Comparison of ENCODE assay signal across 1 cellular context in genomic region chr7:23347682-23348180, GRCh38.
TF ChIP-seq lines count a peak whose summit lies in the region.

No MANE protein-coding gene starts in this region.

TF ChIP-seq in K562, 482 proteins besides CTCF, POLR2A, EP300 and RAD21 (continued from another document):
- TF ChIP-seq SMC3 (conservative IDR thresholded peaks at IDR 0.05; ENCODE audit: insufficient read depth, low read depth, low read length) (no peak), NR2C1 (IDR thresholded peaks at IDR 0.05) (no peak), NR2C1 (tag; IDR thresholded peaks at IDR 0.05) (no peak), MITF (IDR thresholded peaks at IDR 0.05) (no peak), THRAP3 (IDR thresholded peaks at IDR 0.05; ENCODE audit: borderline replicate concordance) (no peak), CREB5 (CRISPR knock-in tag; IDR thresholded peaks at IDR 0.05) (no peak), IRF2 (CRISPR knock-in tag; IDR thresholded peaks at IDR 0.05) (no peak), HNRNPLL (IDR thresholded peaks at IDR 0.05; ENCODE audit: low read depth, low read length, poor library complexity, severe bottlenecking) (peak; percentile 69), SIN3B (IDR thresholded peaks at IDR 0.05; ENCODE audit: low read depth) (no peak), MCM7 (IDR thresholded peaks at IDR 0.05) (no peak), PHB (CRISPR knock-in tag; IDR thresholded peaks at IDR 0.05) (no peak), CREB3 (tag; conservative IDR thresholded peaks at IDR 0.05; ENCODE audit: low read depth) (no peak), EGR1 (conservative IDR thresholded peaks at IDR 0.05) (peak; percentile 88), DPF2 (IDR thresholded peaks at IDR 0.05) (peak; percentile 95), RBM34 (IDR thresholded peaks at IDR 0.05; ENCODE audit: borderline replicate concordance, insufficient read depth, low read length) (no peak), PML (IDR thresholded peaks at IDR 0.05; ENCODE audit: low read length) (no peak), PBX2 (CRISPR knock-in tag; IDR thresholded peaks at IDR 0.05; ENCODE audit: low read depth) (no peak), PBX2 (tag; conservative IDR thresholded peaks at IDR 0.05; ENCODE audit: low read depth) (peak; percentile 60; the same call in 1 of the 2 replicates), HDAC1 (IDR thresholded peaks at IDR 0.05) (peak in 1 of 2 experiments; percentile 62; a peak in 2 of 4 replicates), ZNF311 (CRISPR knock-in tag; IDR thresholded peaks at IDR 0.05) (no peak), GTF3C2 (IDR thresholded peaks at IDR 0.05; ENCODE audit: borderline replicate concordance, extremely low read depth, insufficient read length) (no peak), HDAC3 (IDR thresholded peaks at IDR 0.05; ENCODE audit: borderline replicate concordance, partially characterized antibody) (no peak), MCM5 (IDR thresholded peaks at IDR 0.05; ENCODE audit: low read depth) (no peak), NR2C2 (CRISPR knock-in tag; IDR thresholded peaks at IDR 0.05) (no peak), NR2C2 (tag; IDR thresholded peaks at IDR 0.05) (peak; percentile 43; the same call in 1 of the 2 replicates), ETS2 (tag; IDR thresholded peaks at IDR 0.05; ENCODE audit: borderline replicate concordance, poor library complexity, severe bottlenecking) (no peak), MYC (IDR thresholded peaks at IDR 0.05; ENCODE audit: low read depth, low read length) (no peak), MYC (CRISPR knock-in tag; IDR thresholded peaks at IDR 0.05; ENCODE audit: borderline replicate concordance, low read depth) (no peak), SMARCA4 (IDR thresholded peaks at IDR 0.05) (peak; percentile 92), MXD1 (CRISPR knock-in tag; IDR thresholded peaks at IDR 0.05; ENCODE audit: borderline replicate concordance, poor library complexity, severe bottlenecking) (no peak), ATF3 (IDR thresholded peaks at IDR 0.05) (peak; percentile 91), ATF3 (CRISPR knock-in tag; conservative IDR thresholded peaks at IDR 0.05) (no peak), ZNF140 (CRISPR knock-in tag; IDR thresholded peaks at IDR 0.05) (no peak), RCOR1 (IDR thresholded peaks at IDR 0.05; ENCODE audit: borderline replicate concordance in 1 of 2, low read depth in 2 of 2, low read length in 2 of 2) (peak in 1 of 2 experiments; percentile 11; a peak in 1 of 4 replicates), ZNF354B (CRISPR knock-in tag; IDR thresholded peaks at IDR 0.05) (no peak), ZNF431 (CRISPR knock-in tag; IDR thresholded peaks at IDR 0.05) (no peak), MTF1 (CRISPR knock-in tag; IDR thresholded peaks at IDR 0.05; ENCODE audit: borderline replicate concordance) (no peak)
